Comparison of ENCODE assay signal across 14 cellular contexts in genomic region chr1:181133441-181133951, GRCh38. TPM values are rescaled to one million over a fixed set of nuclear protein-coding genes. Genes with fewer than 3 reads are reported as not detected.
DNase-seq lines count a peak whose midpoint lies in the region; ATAC-seq and TF ChIP-seq lines count a peak whose summit lies in the region.
"Had no signal": no experiment of that assay in that cellular context is flagged by ENCODE, and none has a peak within 500 bp of the region (broad histone marks: within the 10 kb centered on the region; RNA-seq: fewer than 3 reads in every experiment).

No MANE protein-coding gene starts in this region.

- peak overlapping the region; percentile 86 for H3K27ac Mint-ChIP-seq in activated naive CD8-positive, alpha-beta T cell treated with anti-CD3 and anti-CD28 coated beads, Interleukin-2, amount 10 ng/mL, durations not matched to agents 7 days and 5 days
- H3K27ac Mint-ChIP-seq in activated naive CD8-positive, alpha-beta T cell treated with anti-CD3 and anti-CD28 coated beads for 36 hours: no peak overlapping the region
- peak overlapping the region; percentile 74 for H3K27ac Mint-ChIP-seq in glutamatergic neuron (ENCODE audit: unreplicated experiment)
- H3K27ac Mint-ChIP-seq in type B pancreatic cell: peak overlapping the region; percentile 60

- no peaks in the 10 kb centered on the region for H3K79me2 ChIP-seq in PC-9 (ENCODE audit: low read depth)
- H3K79me2 ChIP-seq: parathyroid adenoma had no signal

- H3F3A ChIP-seq in PC-9 (ENCODE audit: insufficient read depth, low read depth): peaks cover 32% of the 10 kb centered on the region

- no peak for ATAC-seq in activated naive CD8-positive, alpha-beta T cell treated with anti-CD3 and anti-CD28 coated beads, Interleukin-2, amount 10 ng/mL, durations not matched to agents 7 days and 5 days (ENCODE audit: low read depth)
- ATAC-seq: left colon had no signal

- H2AFZ ChIP-seq in PC-9: no peak overlapping the region
- H2AFZ ChIP-seq: parathyroid adenoma had no signal

- H3K36me3 Mint-ChIP-seq in activated naive CD8-positive, alpha-beta T cell treated with anti-CD3 and anti-CD28 coated beads, Interleukin-2, amount 10 ng/mL, durations not matched to agents 7 days and 5 days: peaks cover 1% of the 10 kb centered on the region
- no peaks in the 10 kb centered on the region for H3K36me3 Mint-ChIP-seq in activated naive CD8-positive, alpha-beta T cell treated with anti-CD3 and anti-CD28 coated beads for 36 hours
- peaks cover 6% of the 10 kb centered on the region for H3K36me3 Mint-ChIP-seq in glutamatergic neuron (ENCODE audit: unreplicated experiment)
- H3K36me3 Mint-ChIP-seq in type B pancreatic cell: no peaks in the 10 kb centered on the region

- TF ChIP-seq CTCF in PC-9 (conservative IDR thresholded peaks at IDR 0.05) (no peak), glutamatergic neuron (IDR thresholded peaks at IDR 0.05; ENCODE audit: partially characterized antibody, unreplicated experiment) (no peak), type B pancreatic cell (conservative IDR thresholded peaks at IDR 0.05) (no peak), ascending aorta (IDR thresholded peaks at IDR 0.05) (no peak)

- POLR2A ChIA-PET in activated naive CD8-positive, alpha-beta T cell treated with anti-CD3 and anti-CD28 coated beads, Interleukin-2, amount 10 ng/mL, durations not matched to agents 7 days and 5 days (lab: Charles Lee): interaction anchor here (0.7 to 1.4 kb wide), 3 partner anchors 9 to 44 kb away, joined by 3 to 4 read pairs (median 3); no protein-coding TSS in a partner anchor
- POLR2A ChIA-PET in PC-9 (lab: Charles Lee; ENCODE audit: unreplicated experiment): interaction anchor here (0.7 kb wide), 1 partner anchor 28 kb away, joined by 15 read pairs; no protein-coding TSS in a partner anchor

- peak overlapping the region; percentile 70; the same call in 1 of the 2 replicates for H3K4me2 ChIP-seq in PC-9

- intact Hi-C loops in PC-9 (cut with micrococcal nuclease; ENCODE audit: unreplicated experiment) (no loop called here), ascending aorta (cut with DNase I) (no loop called here)

- H3K9me3 Mint-ChIP-seq in activated naive CD8-positive, alpha-beta T cell treated with anti-CD3 and anti-CD28 coated beads, Interleukin-2, amount 10 ng/mL, durations not matched to agents 7 days and 5 days: no peaks in the 10 kb centered on the region
- H3K9me3 Mint-ChIP-seq in activated naive CD8-positive, alpha-beta T cell treated with anti-CD3 and anti-CD28 coated beads for 36 hours: no peaks in the 10 kb centered on the region
- H3K9me3 Mint-ChIP-seq in glutamatergic neuron (ENCODE audit: unreplicated experiment) (peaks cover 29% of the 10 kb centered on the region), type B pancreatic cell (no peaks in the 10 kb centered on the region)

- no peaks in the 10 kb centered on the region for H3K9me2 ChIP-seq in PC-9 (ENCODE audit: insufficient read depth)

- H3K4me3 ChIP-seq in PC-9: no peak overlapping the region
- H3K4me3 ChIP-seq in ascending aorta: no peak overlapping the region

- H3K27me3 Mint-ChIP-seq in activated naive CD8-positive, alpha-beta T cell treated with anti-CD3 and anti-CD28 coated beads, Interleukin-2, amount 10 ng/mL, durations not matched to agents 7 days and 5 days: peaks cover 3% of the 10 kb centered on the region
- H3K27me3 Mint-ChIP-seq in activated naive CD8-positive, alpha-beta T cell treated with anti-CD3 and anti-CD28 coated beads for 36 hours: peaks cover 15% of the 10 kb centered on the region
- H3K27me3 Mint-ChIP-seq in glutamatergic neuron (ENCODE audit: unreplicated experiment) (peaks cover 14% of the 10 kb centered on the region), type B pancreatic cell (peaks cover 6% of the 10 kb centered on the region)

- no peaks in the 10 kb centered on the region for H3K9me3 ChIP-seq in PC-9 (ENCODE audit: insufficient read depth, low read depth)
- H3K9me3 ChIP-seq in ascending aorta: no peaks in the 10 kb centered on the region

- CTCF ChIA-PET in PC-9 (lab: Charles Lee): no interaction called here

- no TSS peak for BruUV-seq in PC-9 (replicated peaks; lab: Mats Ljungman, UMichigan)

- H3K27ac ChIP-seq in PC-9 (peak overlapping the region; percentile 92), substantia nigra (ENCODE audit: low read depth, low read length, poor library complexity, severe bottlenecking) (no peak overlapping the region), ascending aorta (no peak overlapping the region)
- H3K27ac ChIP-seq: parathyroid adenoma had no signal

- no peaks in the 10 kb centered on the region for H4K20me1 ChIP-seq in PC-9 (ENCODE audit: insufficient read depth)

- no peak for DNase-seq in activated naive CD8-positive, alpha-beta T cell treated with anti-CD3 and anti-CD28 coated beads, Interleukin-2, amount 10 ng/mL, durations not matched to agents 7 days and 5 days
- no peak for DNase-seq in activated naive CD8-positive, alpha-beta T cell treated with anti-CD3 and anti-CD28 coated beads for 36 hours
- DNase-seq in PC-9 (no peak), glutamatergic neuron (peak; percentile 44), type B pancreatic cell (ENCODE audit: extremely low spot score, unreplicated experiment) (no peak), substantia nigra (lab: John Stamatoyannopoulos, UW) (no peak), glomerular visceral epithelial cell (ENCODE audit: extremely low spot score) (no peak), ascending aorta (ENCODE audit: low spot score in 2 of 2) (no peak)
- DNase-seq: activated CD4-positive, alpha-beta T cell treated with anti-CD3 and anti-CD28 coated beads for 1 hour; activated gamma-delta T cell; DMS79 treated with DMSO at 0.1 percent for 48 hours; left colon; NCI-H1092 had no signal

- H3K27me3 ChIP-seq in PC-9 (ENCODE audit: insufficient read depth, low read depth): no peaks in the 10 kb centered on the region
- no peaks in the 10 kb centered on the region for H3K27me3 ChIP-seq in ascending aorta

- H3K4me1 ChIP-seq in PC-9 (replicated peaks; ENCODE audit: insufficient read depth) (peaks cover 71% of the 10 kb centered on the region), ascending aorta (peaks cover 15 to 30% of the 10 kb centered on the region in 2 donors)

- H3K36me3 ChIP-seq in PC-9 (ENCODE audit: low read depth) (no peaks in the 10 kb centered on the region), ascending aorta (no peaks in the 10 kb centered on the region)

- no peak overlapping the region for H3K4me3 Mint-ChIP-seq in activated naive CD8-positive, alpha-beta T cell treated with anti-CD3 and anti-CD28 coated beads, Interleukin-2, amount 10 ng/mL, durations not matched to agents 7 days and 5 days
- H3K4me3 Mint-ChIP-seq in activated naive CD8-positive, alpha-beta T cell treated with anti-CD3 and anti-CD28 coated beads for 36 hours: no peak overlapping the region
- H3K4me3 Mint-ChIP-seq in glutamatergic neuron (ENCODE audit: unreplicated experiment) (no peak overlapping the region), type B pancreatic cell (no peak overlapping the region)

- H3K4me1 Mint-ChIP-seq in activated naive CD8-positive, alpha-beta T cell treated with anti-CD3 and anti-CD28 coated beads, Interleukin-2, amount 10 ng/mL, durations not matched to agents 7 days and 5 days: peaks cover 64% of the 10 kb centered on the region
- peaks cover 37% of the 10 kb centered on the region for H3K4me1 Mint-ChIP-seq in activated naive CD8-positive, alpha-beta T cell treated with anti-CD3 and anti-CD28 coated beads for 36 hours
- H3K4me1 Mint-ChIP-seq in glutamatergic neuron (ENCODE audit: low read depth, unreplicated experiment) (peaks cover 57% of the 10 kb centered on the region), type B pancreatic cell (ENCODE audit: unreplicated experiment) (peaks cover 47% of the 10 kb centered on the region)

RNA-seq across cellular contexts. Expression of gene IER5, which starts 45.0 kb away (rescaled TPM):
- total RNA-seq in activated naive CD8-positive, alpha-beta T cell treated with anti-CD3 and anti-CD28 coated beads, Interleukin-2, amount 10 ng/mL, durations not matched to agents 7 days and 5 days: 10 to 100 TPM; 36.6 to 36.8 TPM
- 10 to 100 TPM; 29.7 to 30.3 TPM for total RNA-seq in activated naive CD8-positive, alpha-beta T cell treated with anti-CD3 and anti-CD28 coated beads for 36 hours
- total RNA-seq in PC-9 (2021) (21.2 and 23.4 TPM in 2 replicates), glutamatergic neuron (ENCODE audit: unreplicated experiment) (8.8 TPM), type B pancreatic cell (ENCODE audit: low replicate concordance) (16.6 and 27.7 TPM in 2 replicates), ascending aorta (47.9 TPM)
